22 cellular contexts compared by ENCODE assay signal in the genomic region with DNA sequence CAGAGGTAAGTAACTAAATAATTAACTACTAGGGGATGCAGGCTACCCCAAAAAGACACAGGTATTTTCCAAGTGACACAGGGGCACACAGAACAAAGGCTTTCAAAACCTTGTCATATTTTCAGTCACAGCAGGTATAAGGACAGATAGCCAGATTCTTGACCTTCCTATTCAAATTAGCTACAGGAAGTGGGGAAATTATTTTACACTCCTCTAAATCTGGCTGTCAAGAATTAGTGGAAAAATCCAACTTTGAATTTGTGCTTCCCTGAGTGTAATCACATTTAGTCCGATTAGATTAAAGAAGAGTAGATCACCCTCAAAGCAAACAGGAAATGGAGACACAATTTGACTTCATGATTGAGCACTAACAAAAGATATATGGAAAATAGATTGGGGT.
A peak's percentile ranks its signal among the peaks of the same experiment; 100 is the strongest.
DNase-seq lines count a peak whose midpoint lies in the region; ATAC-seq and TF ChIP-seq lines count a peak whose summit lies in the region.
"Had no signal": no experiment of that assay in that cellular context is flagged by ENCODE, and none has a peak within 500 bp of the region (broad histone marks: within the 10 kb centered on the region; RNA-seq: fewer than 3 reads in every experiment).

No MANE protein-coding gene starts in this region.

- in situ Hi-C loops in G401 (cut with HindIII; ENCODE audit: low sequenced_read_pairs), result no loop called here

- peak; percentile 90 for DNase-seq in G401 (ENCODE audit: low spot score)
- no peak for DNase-seq in WTC11 (ENCODE audit: low spot score)
- no peak for DNase-seq in left lung
- DNase-seq in testis, result no peak
- DNase-seq in activated naive CD4-positive, alpha-beta T cell treated with anti-CD3 and anti-CD28 coated beads, Interleukin-2, amount 50 U/mL, for 16 hours, result no peak
- no peak for DNase-seq in erythroblast (lab: John Stamatoyannopoulos, UW)
- DNase-seq: activated CD4-positive, alpha-beta memory T cell treated with anti-CD3 and anti-CD28 coated beads, Interleukin-2, amount 10 ng/mL, durations not matched to agents 7 days and 5 days; activated CD4-positive, alpha-beta T cell treated with anti-CD3 and anti-CD28 coated beads for 1 hour; activated effector memory CD4-positive, alpha-beta T cell treated with anti-CD3 and anti-CD28 coated beads, Interleukin-2, amount 50 U/mL, for 16 hours; activated naive CD8-positive, alpha-beta T cell treated with anti-CD3 and anti-CD28 coated beads, Interleukin-2, amount 10 ng/mL, durations not matched to agents 7 days and 5 days; central memory CD4-positive, alpha-beta T cell; DMS79; NCI-H446; NCI-H774; right cardiac atrium; stimulated activated CD4-positive, alpha-beta T cell treated with anti-CD3 and anti-CD28 coated beads, Interleukin-4, amount 100 ng/mL, for 24 hours; substantia nigra; T-helper 17 cell had no signal

- H3K9me3 ChIP-seq in left lung (no peaks in the 10 kb centered on the region), testis (no peaks in the 10 kb centered on the region)

- peak overlapping the region; percentile 35; the same call in 1 of the 2 replicates for H3K27ac Mint-ChIP-seq in WTC11
- H3K27ac Mint-ChIP-seq: activated CD4-positive, alpha-beta memory T cell treated with anti-CD3 and anti-CD28 coated beads, Interleukin-2, amount 10 ng/mL, durations not matched to agents 7 days and 5 days; activated naive CD8-positive, alpha-beta T cell treated with anti-CD3 and anti-CD28 coated beads, Interleukin-2, amount 10 ng/mL, durations not matched to agents 7 days and 5 days; stimulated activated effector memory CD8-positive, alpha-beta T cell treated with anti-CD3 and anti-CD28 coated beads, Interleukin-12 subunit alpha, Interleukin-12 subunit beta, amount 100 ng/mL, for 72 hours; T-helper 17 cell had no signal

- peaks cover 10 to 39% of the 10 kb centered on the region in 2 donors for H3K4me1 ChIP-seq in left lung
- peaks cover 9% of the 10 kb centered on the region for H3K4me1 ChIP-seq in testis
- H3K4me1 ChIP-seq: parathyroid adenoma had no signal

- peaks cover 17% of the 10 kb centered on the region for H3K4me1 Mint-ChIP-seq in WTC11
- H3K4me1 Mint-ChIP-seq: activated CD4-positive, alpha-beta memory T cell treated with anti-CD3 and anti-CD28 coated beads, Interleukin-2, amount 10 ng/mL, durations not matched to agents 7 days and 5 days; activated naive CD8-positive, alpha-beta T cell treated with anti-CD3 and anti-CD28 coated beads, Interleukin-2, amount 10 ng/mL, durations not matched to agents 7 days and 5 days; stimulated activated effector memory CD8-positive, alpha-beta T cell treated with anti-CD3 and anti-CD28 coated beads, Interleukin-12 subunit alpha, Interleukin-12 subunit beta, amount 100 ng/mL, for 72 hours; T-helper 17 cell had no signal

- ATAC-seq in WTC11 (no peak), left lung (no peak), HG03457 (IDR thresholded peaks at IDR 0.05; ENCODE audit: unreplicated experiment) (no peak)
- ATAC-seq: stimulated activated effector memory CD8-positive, alpha-beta T cell treated with anti-CD3 and anti-CD28 coated beads, Interleukin-12 subunit alpha, Interleukin-12 subunit beta, amount 100 ng/mL, for 72 hours; T-helper 17 cell had no signal

- no peak for TF ChIP-seq CTCF in WTC11 (IDR thresholded peaks at IDR 0.05)
- no peak for TF ChIP-seq CTCF in left lung (IDR thresholded peaks at IDR 0.05)
- no peak for TF ChIP-seq CTCF in testis (IDR thresholded peaks at IDR 0.05)

- no peaks in the 10 kb centered on the region for H3K36me3 Mint-ChIP-seq in WTC11
- H3K36me3 Mint-ChIP-seq: activated naive CD8-positive, alpha-beta T cell treated with anti-CD3 and anti-CD28 coated beads, Interleukin-2, amount 10 ng/mL, durations not matched to agents 7 days and 5 days; stimulated activated effector memory CD8-positive, alpha-beta T cell treated with anti-CD3 and anti-CD28 coated beads, Interleukin-12 subunit alpha, Interleukin-12 subunit beta, amount 100 ng/mL, for 72 hours had no signal

- H3K27me3 ChIP-seq in left lung, result no peaks in the 10 kb centered on the region
- no peaks in the 10 kb centered on the region for H3K27me3 ChIP-seq in testis

- H3K9me3 Mint-ChIP-seq in WTC11, result no peaks in the 10 kb centered on the region
- H3K9me3 Mint-ChIP-seq: activated CD4-positive, alpha-beta memory T cell treated with anti-CD3 and anti-CD28 coated beads, Interleukin-2, amount 10 ng/mL, durations not matched to agents 7 days and 5 days; activated naive CD8-positive, alpha-beta T cell treated with anti-CD3 and anti-CD28 coated beads, Interleukin-2, amount 10 ng/mL, durations not matched to agents 7 days and 5 days; stimulated activated effector memory CD8-positive, alpha-beta T cell treated with anti-CD3 and anti-CD28 coated beads, Interleukin-12 subunit alpha, Interleukin-12 subunit beta, amount 100 ng/mL, for 72 hours had no signal

- H3K27ac ChIP-seq in left lung (peak overlapping the region; percentile 60 to 72), testis (peak overlapping the region; percentile 7 to 54)
- H3K27ac ChIP-seq: parathyroid adenoma had no signal

- 64 to 68% methylated on average over 1 of the region's 1 CpG for WGBS in testis, 2 donors

- no peak overlapping the region for H3K4me3 Mint-ChIP-seq in WTC11
- H3K4me3 Mint-ChIP-seq: activated CD4-positive, alpha-beta memory T cell treated with anti-CD3 and anti-CD28 coated beads, Interleukin-2, amount 10 ng/mL, durations not matched to agents 7 days and 5 days; activated naive CD8-positive, alpha-beta T cell treated with anti-CD3 and anti-CD28 coated beads, Interleukin-2, amount 10 ng/mL, durations not matched to agents 7 days and 5 days; stimulated activated effector memory CD8-positive, alpha-beta T cell treated with anti-CD3 and anti-CD28 coated beads, Interleukin-12 subunit alpha, Interleukin-12 subunit beta, amount 100 ng/mL, for 72 hours; T-helper 17 cell had no signal

- CTCF ChIA-PET in WTC11 (lab: Charles Lee), result no interaction called here

- TF ChIP-seq POLR2A in testis (IDR thresholded peaks at IDR 0.05) (no peak), erythroblast (IDR thresholded peaks at IDR 0.05; ENCODE audit: low read length) (no peak)

- H3K36me3 ChIP-seq in left lung (no peaks in the 10 kb centered on the region), testis (ENCODE audit: low read depth, missing control alignments) (no peaks in the 10 kb centered on the region)

- intact Hi-C loops in left lung (cut with DNase I), result no loop called here
- intact Hi-C loops in testis (cut with DNase I; ENCODE audit: low total_unique reads), result no loop called here

- POLR2A ChIA-PET in WTC11 (lab: Charles Lee), result interaction anchor here (0.6 kb wide), 1 partner anchor 187 kb away, joined by 3 read pairs; no protein-coding TSS in a partner anchor

- no peak overlapping the region for H3K4me3 ChIP-seq in left lung
- H3K4me3 ChIP-seq in testis, result no peak overlapping the region
- H3K4me3 ChIP-seq: lung had no signal

- no peaks in the 10 kb centered on the region for H3K27me3 Mint-ChIP-seq in WTC11 (ENCODE audit: low read depth)
- H3K27me3 Mint-ChIP-seq: activated naive CD8-positive, alpha-beta T cell treated with anti-CD3 and anti-CD28 coated beads, Interleukin-2, amount 10 ng/mL, durations not matched to agents 7 days and 5 days had no signal

TF ChIP-seq in WTC11, 78 proteins besides CTCF, POLR2A, EP300 and RAD21:
- TF ChIP-seq JAZF1 (CRISPR knock-in tag; IDR thresholded peaks at IDR 0.05) (no peak), IRF2 (CRISPR knock-in tag; IDR thresholded peaks at IDR 0.05; ENCODE audit: borderline replicate concordance, low read depth) (no peak), ZNF416 (CRISPR knock-in tag; IDR thresholded peaks at IDR 0.05) (no peak), NR1H2 (CRISPR knock-in tag; IDR thresholded peaks at IDR 0.05) (no peak)
- TF ChIP-seq, protein P1, sequence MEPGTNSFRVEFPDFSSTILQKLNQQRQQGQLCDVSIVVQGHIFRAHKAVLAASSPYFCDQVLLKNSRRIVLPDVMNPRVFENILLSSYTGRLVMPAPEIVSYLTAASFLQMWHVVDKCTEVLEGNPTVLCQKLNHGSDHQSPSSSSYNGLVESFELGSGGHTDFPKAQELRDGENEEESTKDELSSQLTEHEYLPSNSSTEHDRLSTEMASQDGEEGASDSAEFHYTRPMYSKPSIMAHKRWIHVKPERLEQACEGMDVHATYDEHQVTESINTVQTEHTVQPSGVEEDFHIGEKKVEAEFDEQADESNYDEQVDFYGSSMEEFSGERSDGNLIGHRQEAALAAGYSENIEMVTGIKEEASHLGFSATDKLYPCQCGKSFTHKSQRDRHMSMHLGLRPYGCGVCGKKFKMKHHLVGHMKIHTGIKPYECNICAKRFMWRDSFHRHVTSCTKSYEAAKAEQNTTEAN (CRISPR knock-in tag; IDR thresholded peaks at IDR 0.05), result no peak
- TF ChIP-seq, protein P2, sequence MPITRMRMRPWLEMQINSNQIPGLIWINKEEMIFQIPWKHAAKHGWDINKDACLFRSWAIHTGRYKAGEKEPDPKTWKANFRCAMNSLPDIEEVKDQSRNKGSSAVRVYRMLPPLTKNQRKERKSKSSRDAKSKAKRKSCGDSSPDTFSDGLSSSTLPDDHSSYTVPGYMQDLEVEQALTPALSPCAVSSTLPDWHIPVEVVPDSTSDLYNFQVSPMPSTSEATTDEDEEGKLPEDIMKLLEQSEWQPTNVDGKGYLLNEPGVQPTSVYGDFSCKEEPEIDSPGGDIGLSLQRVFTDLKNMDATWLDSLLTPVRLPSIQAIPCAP (CRISPR knock-in tag; IDR thresholded peaks at IDR 0.05), result no peak
- TF ChIP-seq, protein P3, sequence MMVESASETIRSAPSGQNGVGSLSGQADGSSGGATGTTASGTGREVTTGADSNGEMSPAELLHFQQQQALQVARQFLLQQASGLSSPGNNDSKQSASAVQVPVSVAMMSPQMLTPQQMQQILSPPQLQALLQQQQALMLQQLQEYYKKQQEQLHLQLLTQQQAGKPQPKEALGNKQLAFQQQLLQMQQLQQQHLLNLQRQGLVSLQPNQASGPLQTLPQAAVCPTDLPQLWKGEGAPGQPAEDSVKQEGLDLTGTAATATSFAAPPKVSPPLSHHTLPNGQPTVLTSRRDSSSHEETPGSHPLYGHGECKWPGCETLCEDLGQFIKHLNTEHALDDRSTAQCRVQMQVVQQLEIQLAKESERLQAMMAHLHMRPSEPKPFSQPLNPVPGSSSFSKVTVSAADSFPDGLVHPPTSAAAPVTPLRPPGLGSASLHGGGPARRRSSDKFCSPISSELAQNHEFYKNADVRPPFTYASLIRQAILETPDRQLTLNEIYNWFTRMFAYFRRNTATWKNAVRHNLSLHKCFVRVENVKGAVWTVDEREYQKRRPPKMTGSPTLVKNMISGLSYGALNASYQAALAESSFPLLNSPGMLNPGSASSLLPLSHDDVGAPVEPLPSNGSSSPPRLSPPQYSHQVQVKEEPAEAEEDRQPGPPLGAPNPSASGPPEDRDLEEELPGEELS (CRISPR knock-in tag; IDR thresholded peaks at IDR 0.05), result no peak
